Comparison of ENCODE assay signal across 9 cellular contexts in genomic region chr6:7087491-7087979, GRCh38. TPM values are rescaled to one million over a fixed set of nuclear protein-coding genes. Genes with fewer than 3 reads are reported as not detected.
DNase-seq lines count a peak whose midpoint lies in the region; TF ChIP-seq lines count a peak whose summit lies in the region.
"Had no signal": no experiment of that assay in that cellular context is flagged by ENCODE, and none has a peak within 500 bp of the region (broad histone marks: within the 10 kb centered on the region; RNA-seq: fewer than 3 reads in every experiment).

No MANE protein-coding gene starts in this region.

- TF ChIP-seq EP300 in suprapubic skin (IDR thresholded peaks at IDR 0.05) (no peak), sigmoid colon (IDR thresholded peaks at IDR 0.05) (no peak)

- H3K4me1 ChIP-seq in KMS-11 (ENCODE audit: low read depth, poor library complexity, severe bottlenecking) (peaks cover 35% of the 10 kb centered on the region), suprapubic skin (peaks cover 4% of the 10 kb centered on the region), sigmoid colon (peaks cover 0 to 15% (median 10%) of the 10 kb centered on the region in 4 donors), prostate gland (replicated peaks) (no peaks in the 10 kb centered on the region)
- peaks cover 20% of the 10 kb centered on the region for H3K4me1 ChIP-seq in effector memory CD4-positive, alpha-beta T cell (ENCODE audit: control insufficient read depth, insufficient read depth, low read length, poor library complexity, severe bottlenecking)

- H3K36me3 ChIP-seq in KMS-11 (ENCODE audit: insufficient read depth), result no peaks in the 10 kb centered on the region
- H3K36me3 ChIP-seq in effector memory CD4-positive, alpha-beta T cell (ENCODE audit: control insufficient read depth, insufficient read depth, low read length), result no peaks in the 10 kb centered on the region
- H3K36me3 ChIP-seq in suprapubic skin, result no peaks in the 10 kb centered on the region
- H3K36me3 ChIP-seq in sigmoid colon, result no peaks in the 10 kb centered on the region
- H3K36me3 ChIP-seq in prostate gland, result no peaks in the 10 kb centered on the region

- H3K9ac ChIP-seq in KMS-11, result no peak overlapping the region

- peak overlapping the region; percentile 81 for H3K4me2 ChIP-seq in KMS-11

- no peaks in the 10 kb centered on the region for H3K27me3 ChIP-seq in KMS-11 (ENCODE audit: insufficient read depth, low read depth)
- H3K27me3 ChIP-seq in effector memory CD4-positive, alpha-beta T cell (replicated peaks; ENCODE audit: control insufficient read depth, insufficient read depth, low read length, poor library complexity, severe bottlenecking), result no peaks in the 10 kb centered on the region
- H3K27me3 ChIP-seq in suprapubic skin, result no peaks in the 10 kb centered on the region
- no peaks in the 10 kb centered on the region for H3K27me3 ChIP-seq in sigmoid colon
- H3K27me3 ChIP-seq in prostate gland (replicated peaks; ENCODE audit: insufficient read depth), result no peaks in the 10 kb centered on the region

- TF ChIP-seq CTCF in KMS-11 (conservative IDR thresholded peaks at IDR 0.05; ENCODE audit: low read depth, low read length), result no peak
- no peak for TF ChIP-seq CTCF in suprapubic skin (IDR thresholded peaks at IDR 0.05)
- no peak for TF ChIP-seq CTCF in sigmoid colon (IDR thresholded peaks at IDR 0.05)
- no peak for TF ChIP-seq CTCF in prostate gland (IDR thresholded peaks at IDR 0.05)

- DNase-seq in stimulated activated CD4-positive, alpha-beta T cell treated with anti-CD3 and anti-CD28 coated beads, Interleukin-12 subunit alpha, Interleukin-12 subunit beta, amount 100 ng/mL, for 4 hours, result peak; percentile 11
- no peak for DNase-seq in stimulated activated CD4-positive, alpha-beta T cell treated with anti-CD3 and anti-CD28 coated beads, Interleukin-2, amount 100 ng/mL, for 48 hours
- peak in 1 of 3 donors; percentile 8 for DNase-seq in effector memory CD4-positive, alpha-beta T cell
- DNase-seq in suprapubic skin (ENCODE audit: low spot score in 2 of 2), result no peak
- DNase-seq in GF-D8 (lab: John Stamatoyannopoulos, UW), result no peak
- no peak for DNase-seq in sigmoid colon
- DNase-seq in prostate gland (ENCODE audit: low spot score), result no peak

- H3K79me2 ChIP-seq in KMS-11 (ENCODE audit: insufficient read depth, low read depth), result no peaks in the 10 kb centered on the region

- H3K4me3 ChIP-seq in KMS-11 (IDR thresholded peaks at IDR 0.05; ENCODE audit: insufficient read depth, low read depth, low read length) (no peak overlapping the region), suprapubic skin (peak overlapping the region; percentile 37), sigmoid colon (peak overlapping the region in 1 of 4 donors; percentile 20), prostate gland (no peak overlapping the region)
- H3K4me3 ChIP-seq in effector memory CD4-positive, alpha-beta T cell (ENCODE audit: insufficient read depth, low read depth, low read length, poor library complexity, severe bottlenecking), result peak overlapping the region; percentile 41

- WGBS in suprapubic skin, result 78% methylated on average over 7 of the region's 7 CpGs
- WGBS in sigmoid colon, 2 donors, result 14 to 27% methylated on average over 7 of the region's 7 CpGs
- 79% methylated on average over 7 of the region's 7 CpGs for WGBS in prostate gland

- no peak for TF ChIP-seq POLR2A in suprapubic skin (IDR thresholded peaks at IDR 0.05)
- no peak for TF ChIP-seq POLR2A in sigmoid colon (IDR thresholded peaks at IDR 0.05)
- TF ChIP-seq POLR2A in prostate gland (IDR thresholded peaks at IDR 0.05), result no peak

- no peak overlapping the region for H3K27ac ChIP-seq in KMS-11
- peak overlapping the region; percentile 24 for H3K27ac ChIP-seq in effector memory CD4-positive, alpha-beta T cell (ENCODE audit: insufficient read depth, low read length, poor library complexity, severe bottlenecking)
- H3K27ac ChIP-seq in suprapubic skin, result no peak overlapping the region
- peak overlapping the region in 1 of 4 donors; percentile 42 for H3K27ac ChIP-seq in sigmoid colon
- H3K27ac ChIP-seq in prostate gland, result peak overlapping the region in 1 of 2 donors; percentile 4
- H3K27ac ChIP-seq: C4-2B had no signal

- intact Hi-C loops in sigmoid colon (cut with DNase I) (no loop called here), prostate gland (cut with DNase I) (no loop called here)

- H2AFZ ChIP-seq in KMS-11 (ENCODE audit: low read depth), result no peak overlapping the region

- no peaks in the 10 kb centered on the region for H4K20me1 ChIP-seq in KMS-11 (ENCODE audit: insufficient read depth)

- H3K9me3 ChIP-seq in effector memory CD4-positive, alpha-beta T cell (ENCODE audit: control insufficient read depth, low read length), result no peaks in the 10 kb centered on the region
- H3K9me3 ChIP-seq in suprapubic skin, result no peaks in the 10 kb centered on the region
- no peaks in the 10 kb centered on the region for H3K9me3 ChIP-seq in sigmoid colon
- H3K9me3 ChIP-seq in prostate gland, result no peaks in the 10 kb centered on the region

RNA-seq across cellular contexts. Expression of gene RREB1, which starts 20.2 kb away (rescaled TPM):
- 100 to 1,000 TPM in 1 of 4 donors, 10 to 100 TPM in 3; 56.2 to 102 (median 62.6) TPM for total RNA-seq in suprapubic skin
- total RNA-seq in sigmoid colon, result 10 to 100 TPM; 18.9 to 31.9 (median 23.2) TPM
- polyA plus RNA-seq in sigmoid colon, result 10 to 100 TPM in 1 of 3 donors, 1 to 10 TPM in 2; 6.0 to 21.5 (median 9.9) TPM
- total RNA-seq in prostate gland, result 10 to 100 TPM; 58.4 to 71.0 TPM

Comparison
In these comparisons a context has a peak if more than half of its experiments do, and no peak if none do; other contexts are left out.
1. H3K4me3 ChIP-seq: peak in effector memory CD4-positive, alpha-beta T cell (single experiment) and suprapubic skin (single experiment); none in KMS-11 (single experiment) and prostate gland (0 of 2).